In the genomic region with DNA sequence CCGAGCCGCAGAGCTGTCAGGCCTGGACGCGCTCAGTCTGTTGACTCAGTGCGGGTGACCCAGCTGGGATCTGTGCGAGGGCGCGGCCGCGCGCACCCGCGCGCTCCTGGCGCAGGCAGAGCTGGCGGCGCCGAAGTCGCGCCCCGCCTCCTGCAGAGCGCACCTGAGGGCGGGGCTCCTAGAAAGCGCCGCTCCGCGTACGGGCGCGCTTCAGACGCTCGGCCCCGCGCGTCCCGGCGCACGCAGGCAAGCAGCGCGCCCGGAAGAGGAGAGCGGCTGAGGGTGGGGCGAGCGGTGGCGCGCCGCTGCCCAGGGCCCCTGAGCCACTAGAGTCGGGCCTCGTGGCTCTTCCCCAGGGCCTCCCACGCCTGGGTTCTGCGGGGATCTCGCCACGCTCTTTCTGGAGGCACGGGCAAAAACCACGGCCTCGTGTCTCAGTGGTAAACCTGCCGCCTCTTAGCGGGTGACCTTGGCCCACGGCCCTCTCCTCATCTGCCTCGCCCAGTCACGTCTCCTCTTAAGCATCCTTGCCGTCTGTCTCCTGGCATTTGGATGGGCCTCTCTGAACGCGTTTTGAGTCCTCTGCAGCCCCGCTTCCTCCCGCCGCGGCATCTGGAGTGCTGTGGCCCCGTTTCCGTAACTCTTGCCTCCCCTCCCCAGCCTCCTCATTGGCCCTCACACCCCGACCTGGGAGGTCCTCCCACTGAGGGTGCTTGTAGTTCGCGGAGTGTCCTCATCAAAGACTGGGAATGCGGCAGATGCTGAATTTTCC, we compare ENCODE assay signal across 1 cellular context.
TF ChIP-seq lines count a peak whose summit lies in the region.

A gene with protein sequence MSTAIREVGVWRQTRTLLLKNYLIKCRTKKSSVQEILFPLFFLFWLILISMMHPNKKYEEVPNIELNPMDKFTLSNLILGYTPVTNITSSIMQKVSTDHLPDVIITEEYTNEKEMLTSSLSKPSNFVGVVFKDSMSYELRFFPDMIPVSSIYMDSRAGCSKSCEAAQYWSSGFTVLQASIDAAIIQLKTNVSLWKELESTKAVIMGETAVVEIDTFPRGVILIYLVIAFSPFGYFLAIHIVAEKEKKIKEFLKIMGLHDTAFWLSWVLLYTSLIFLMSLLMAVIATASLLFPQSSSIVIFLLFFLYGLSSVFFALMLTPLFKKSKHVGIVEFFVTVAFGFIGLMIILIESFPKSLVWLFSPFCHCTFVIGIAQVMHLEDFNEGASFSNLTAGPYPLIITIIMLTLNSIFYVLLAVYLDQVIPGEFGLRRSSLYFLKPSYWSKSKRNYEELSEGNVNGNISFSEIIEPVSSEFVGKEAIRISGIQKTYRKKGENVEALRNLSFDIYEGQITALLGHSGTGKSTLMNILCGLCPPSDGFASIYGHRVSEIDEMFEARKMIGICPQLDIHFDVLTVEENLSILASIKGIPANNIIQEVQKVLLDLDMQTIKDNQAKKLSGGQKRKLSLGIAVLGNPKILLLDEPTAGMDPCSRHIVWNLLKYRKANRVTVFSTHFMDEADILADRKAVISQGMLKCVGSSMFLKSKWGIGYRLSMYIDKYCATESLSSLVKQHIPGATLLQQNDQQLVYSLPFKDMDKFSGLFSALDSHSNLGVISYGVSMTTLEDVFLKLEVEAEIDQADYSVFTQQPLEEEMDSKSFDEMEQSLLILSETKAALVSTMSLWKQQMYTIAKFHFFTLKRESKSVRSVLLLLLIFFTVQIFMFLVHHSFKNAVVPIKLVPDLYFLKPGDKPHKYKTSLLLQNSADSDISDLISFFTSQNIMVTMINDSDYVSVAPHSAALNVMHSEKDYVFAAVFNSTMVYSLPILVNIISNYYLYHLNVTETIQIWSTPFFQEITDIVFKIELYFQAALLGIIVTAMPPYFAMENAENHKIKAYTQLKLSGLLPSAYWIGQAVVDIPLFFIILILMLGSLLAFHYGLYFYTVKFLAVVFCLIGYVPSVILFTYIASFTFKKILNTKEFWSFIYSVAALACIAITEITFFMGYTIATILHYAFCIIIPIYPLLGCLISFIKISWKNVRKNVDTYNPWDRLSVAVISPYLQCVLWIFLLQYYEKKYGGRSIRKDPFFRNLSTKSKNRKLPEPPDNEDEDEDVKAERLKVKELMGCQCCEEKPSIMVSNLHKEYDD (N-terminal part only) (minus strand): TSS at position 74 of the 772 bp plus-strand sequence. CDS start 12,718 bp downstream, outside the sequence.

TF ChIP-seq in HepG2, 621 proteins besides CTCF, POLR2A, EP300 and RAD21 (continued from another document and continues in another):
- TF ChIP-seq, protein P1, sequence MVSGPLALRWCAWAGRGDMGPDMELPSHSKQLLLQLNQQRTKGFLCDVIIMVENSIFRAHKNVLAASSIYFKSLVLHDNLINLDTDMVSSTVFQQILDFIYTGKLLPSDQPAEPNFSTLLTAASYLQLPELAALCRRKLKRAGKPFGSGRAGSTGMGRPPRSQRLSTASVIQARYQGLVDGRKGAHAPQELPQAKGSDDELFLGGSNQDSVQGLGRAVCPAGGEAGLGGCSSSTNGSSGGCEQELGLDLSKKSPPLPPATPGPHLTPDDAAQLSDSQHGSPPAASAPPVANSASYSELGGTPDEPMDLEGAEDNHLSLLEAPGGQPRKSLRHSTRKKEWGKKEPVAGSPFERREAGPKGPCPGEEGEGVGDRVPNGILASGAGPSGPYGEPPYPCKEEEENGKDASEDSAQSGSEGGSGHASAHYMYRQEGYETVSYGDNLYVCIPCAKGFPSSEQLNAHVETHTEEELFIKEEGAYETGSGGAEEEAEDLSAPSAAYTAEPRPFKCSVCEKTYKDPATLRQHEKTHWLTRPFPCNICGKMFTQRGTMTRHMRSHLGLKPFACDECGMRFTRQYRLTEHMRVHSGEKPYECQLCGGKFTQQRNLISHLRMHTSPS (CRISPR knock-in tag; IDR thresholded peaks at IDR 0.05; ENCODE audit: low read depth): peak; percentile 46; the same call in 1 of the 2 replicates
- TF ChIP-seq MAFF (IDR thresholded peaks at IDR 0.05; ENCODE audit: low read depth, low read length) (no peak), HOXA7 (CRISPR knock-in tag; IDR thresholded peaks at IDR 0.05) (no peak), ASH2L (IDR thresholded peaks at IDR 0.05; ENCODE audit: insufficient read length, low read depth, low read length) (peak; percentile 76), ZNF501 (CRISPR knock-in tag; IDR thresholded peaks at IDR 0.05) (peak; percentile 93), PHF20 (CRISPR knock-in tag; IDR thresholded peaks at IDR 0.05) (peak; percentile 82), HNRNPLL (IDR thresholded peaks at IDR 0.05; ENCODE audit: low read depth, low read length, poor library complexity, severe bottlenecking) (peak; percentile 99), TBX2 (CRISPR knock-in tag; IDR thresholded peaks at IDR 0.05; ENCODE audit: borderline replicate concordance) (peak; percentile 89), MEIS2 (CRISPR knock-in tag; IDR thresholded peaks at IDR 0.05) (peak; percentile 88), ZNF317 (CRISPR knock-in tag; IDR thresholded peaks at IDR 0.05) (no peak; the same call in 1 of the 2 replicates), SP1 (IDR thresholded peaks at IDR 0.05) (no peak), SP1 (CRISPR knock-in tag; IDR thresholded peaks at IDR 0.05) (peak; percentile 20; the same call in 1 of the 2 replicates), ZFY (CRISPR knock-in tag; IDR thresholded peaks at IDR 0.05) (peak; percentile 93), ZNF616 (CRISPR knock-in tag; IDR thresholded peaks at IDR 0.05; ENCODE audit: low read depth) (peak; percentile 79; the same call in 1 of the 2 replicates), SP5 (CRISPR knock-in tag; IDR thresholded peaks at IDR 0.05; ENCODE audit: borderline replicate concordance, low read depth) (peak; percentile 43; the same call in 1 of the 2 replicates), ZBTB7A (CRISPR knock-in tag; IDR thresholded peaks at IDR 0.05) (peak; percentile 79; the same call in 1 of the 2 replicates), ZNF530 (CRISPR knock-in tag; IDR thresholded peaks at IDR 0.05; ENCODE audit: low read depth) (no peak), CREM (IDR thresholded peaks at IDR 0.05) (no peak), CREM (CRISPR knock-in tag; IDR thresholded peaks at IDR 0.05) (no peak), ZNF614 (CRISPR knock-in tag; IDR thresholded peaks at IDR 0.05; ENCODE audit: borderline replicate concordance) (peak; percentile 65; the same call in 1 of the 2 replicates), KDM2A (CRISPR knock-in tag; IDR thresholded peaks at IDR 0.05; ENCODE audit: borderline replicate concordance, low read depth) (peak; percentile 69), ZIK1 (CRISPR knock-in tag; IDR thresholded peaks at IDR 0.05; ENCODE audit: borderline replicate concordance, low read depth) (peak; percentile 90; the same call in 1 of the 2 replicates), CHD4 (IDR thresholded peaks at IDR 0.05; ENCODE audit: borderline replicate concordance, low read length) (no peak), YY1 (IDR thresholded peaks at IDR 0.05; ENCODE audit: insufficient read depth, insufficient replicate concordance, low read depth, low read length) (peak; percentile 49), ZNF235 (CRISPR knock-in tag; IDR thresholded peaks at IDR 0.05; ENCODE audit: borderline replicate concordance) (0 out of 2 replicates have a peak, but pooled peaks have one; percentile 62), ZFP90 (CRISPR knock-in tag; IDR thresholded peaks at IDR 0.05; ENCODE audit: borderline replicate concordance) (no peak; the same call in 1 of the 2 replicates)
- TF ChIP-seq, protein P2, sequence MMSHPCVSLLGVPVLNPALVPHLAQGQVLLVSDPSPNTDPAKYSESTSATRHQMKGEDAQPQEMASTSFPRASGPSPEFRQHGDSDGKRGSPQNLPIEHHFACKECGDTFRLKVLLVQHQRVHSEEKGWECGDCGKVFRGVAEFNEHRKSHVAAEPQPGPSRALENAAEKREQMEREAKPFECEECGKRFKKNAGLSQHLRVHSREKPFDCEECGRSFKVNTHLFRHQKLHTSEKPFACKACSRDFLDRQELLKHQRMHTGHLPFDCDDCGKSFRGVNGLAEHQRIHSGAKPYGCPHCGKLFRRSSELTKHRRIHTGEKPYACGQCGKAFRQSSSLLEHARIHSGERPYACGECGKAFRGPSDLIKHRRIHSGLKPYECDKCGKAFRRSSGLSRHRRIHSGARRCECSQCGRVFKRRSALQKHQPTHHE (CRISPR knock-in tag; IDR thresholded peaks at IDR 0.05; ENCODE audit: borderline replicate concordance): peak; percentile 78
- TF ChIP-seq, protein P3, sequence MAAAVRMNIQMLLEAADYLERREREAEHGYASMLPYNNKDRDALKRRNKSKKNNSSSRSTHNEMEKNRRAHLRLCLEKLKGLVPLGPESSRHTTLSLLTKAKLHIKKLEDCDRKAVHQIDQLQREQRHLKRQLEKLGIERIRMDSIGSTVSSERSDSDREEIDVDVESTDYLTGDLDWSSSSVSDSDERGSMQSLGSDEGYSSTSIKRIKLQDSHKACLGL (CRISPR knock-in tag; IDR thresholded peaks at IDR 0.05): peak; percentile 50; the same call in 1 of the 2 replicates
- TF ChIP-seq, protein P4, sequence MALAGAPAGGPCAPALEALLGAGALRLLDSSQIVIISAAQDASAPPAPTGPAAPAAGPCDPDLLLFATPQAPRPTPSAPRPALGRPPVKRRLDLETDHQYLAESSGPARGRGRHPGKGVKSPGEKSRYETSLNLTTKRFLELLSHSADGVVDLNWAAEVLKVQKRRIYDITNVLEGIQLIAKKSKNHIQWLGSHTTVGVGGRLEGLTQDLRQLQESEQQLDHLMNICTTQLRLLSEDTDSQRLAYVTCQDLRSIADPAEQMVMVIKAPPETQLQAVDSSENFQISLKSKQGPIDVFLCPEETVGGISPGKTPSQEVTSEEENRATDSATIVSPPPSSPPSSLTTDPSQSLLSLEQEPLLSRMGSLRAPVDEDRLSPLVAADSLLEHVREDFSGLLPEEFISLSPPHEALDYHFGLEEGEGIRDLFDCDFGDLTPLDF (CRISPR knock-in tag; IDR thresholded peaks at IDR 0.05): 0 out of 2 replicates have a peak, but pooled peaks have one; percentile 13
- TF ChIP-seq, protein P5, sequence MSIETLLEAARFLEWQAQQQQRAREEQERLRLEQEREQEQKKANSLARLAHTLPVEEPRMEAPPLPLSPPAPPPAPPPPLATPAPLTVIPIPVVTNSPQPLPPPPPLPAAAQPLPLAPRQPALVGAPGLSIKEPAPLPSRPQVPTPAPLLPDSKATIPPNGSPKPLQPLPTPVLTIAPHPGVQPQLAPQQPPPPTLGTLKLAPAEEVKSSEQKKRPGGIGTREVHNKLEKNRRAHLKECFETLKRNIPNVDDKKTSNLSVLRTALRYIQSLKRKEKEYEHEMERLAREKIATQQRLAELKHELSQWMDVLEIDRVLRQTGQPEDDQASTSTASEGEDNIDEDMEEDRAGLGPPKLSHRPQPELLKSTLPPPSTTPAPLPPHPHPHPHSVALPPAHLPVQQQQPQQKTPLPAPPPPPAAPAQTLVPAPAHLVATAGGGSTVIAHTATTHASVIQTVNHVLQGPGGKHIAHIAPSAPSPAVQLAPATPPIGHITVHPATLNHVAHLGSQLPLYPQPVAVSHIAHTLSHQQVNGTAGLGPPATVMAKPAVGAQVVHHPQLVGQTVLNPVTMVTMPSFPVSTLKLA (IDR thresholded peaks at IDR 0.05): no peak
- TF ChIP-seq, protein P6, sequence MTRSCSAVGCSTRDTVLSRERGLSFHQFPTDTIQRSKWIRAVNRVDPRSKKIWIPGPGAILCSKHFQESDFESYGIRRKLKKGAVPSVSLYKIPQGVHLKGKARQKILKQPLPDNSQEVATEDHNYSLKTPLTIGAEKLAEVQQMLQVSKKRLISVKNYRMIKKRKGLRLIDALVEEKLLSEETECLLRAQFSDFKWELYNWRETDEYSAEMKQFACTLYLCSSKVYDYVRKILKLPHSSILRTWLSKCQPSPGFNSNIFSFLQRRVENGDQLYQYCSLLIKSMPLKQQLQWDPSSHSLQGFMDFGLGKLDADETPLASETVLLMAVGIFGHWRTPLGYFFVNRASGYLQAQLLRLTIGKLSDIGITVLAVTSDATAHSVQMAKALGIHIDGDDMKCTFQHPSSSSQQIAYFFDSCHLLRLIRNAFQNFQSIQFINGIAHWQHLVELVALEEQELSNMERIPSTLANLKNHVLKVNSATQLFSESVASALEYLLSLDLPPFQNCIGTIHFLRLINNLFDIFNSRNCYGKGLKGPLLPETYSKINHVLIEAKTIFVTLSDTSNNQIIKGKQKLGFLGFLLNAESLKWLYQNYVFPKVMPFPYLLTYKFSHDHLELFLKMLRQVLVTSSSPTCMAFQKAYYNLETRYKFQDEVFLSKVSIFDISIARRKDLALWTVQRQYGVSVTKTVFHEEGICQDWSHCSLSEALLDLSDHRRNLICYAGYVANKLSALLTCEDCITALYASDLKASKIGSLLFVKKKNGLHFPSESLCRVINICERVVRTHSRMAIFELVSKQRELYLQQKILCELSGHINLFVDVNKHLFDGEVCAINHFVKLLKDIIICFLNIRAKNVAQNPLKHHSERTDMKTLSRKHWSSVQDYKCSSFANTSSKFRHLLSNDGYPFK (CRISPR knock-in tag; IDR thresholded peaks at IDR 0.05; ENCODE audit: borderline replicate concordance): no peak; the same call in 1 of the 2 replicates
- TF ChIP-seq, protein P7, sequence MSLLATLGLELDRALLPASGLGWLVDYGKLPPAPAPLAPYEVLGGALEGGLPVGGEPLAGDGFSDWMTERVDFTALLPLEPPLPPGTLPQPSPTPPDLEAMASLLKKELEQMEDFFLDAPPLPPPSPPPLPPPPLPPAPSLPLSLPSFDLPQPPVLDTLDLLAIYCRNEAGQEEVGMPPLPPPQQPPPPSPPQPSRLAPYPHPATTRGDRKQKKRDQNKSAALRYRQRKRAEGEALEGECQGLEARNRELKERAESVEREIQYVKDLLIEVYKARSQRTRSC (CRISPR knock-in tag; IDR thresholded peaks at IDR 0.05; ENCODE audit: low read depth): peak; percentile 53
- TF ChIP-seq, protein P8, sequence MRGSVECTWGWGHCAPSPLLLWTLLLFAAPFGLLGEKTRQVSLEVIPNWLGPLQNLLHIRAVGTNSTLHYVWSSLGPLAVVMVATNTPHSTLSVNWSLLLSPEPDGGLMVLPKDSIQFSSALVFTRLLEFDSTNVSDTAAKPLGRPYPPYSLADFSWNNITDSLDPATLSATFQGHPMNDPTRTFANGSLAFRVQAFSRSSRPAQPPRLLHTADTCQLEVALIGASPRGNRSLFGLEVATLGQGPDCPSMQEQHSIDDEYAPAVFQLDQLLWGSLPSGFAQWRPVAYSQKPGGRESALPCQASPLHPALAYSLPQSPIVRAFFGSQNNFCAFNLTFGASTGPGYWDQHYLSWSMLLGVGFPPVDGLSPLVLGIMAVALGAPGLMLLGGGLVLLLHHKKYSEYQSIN (CRISPR knock-in tag; IDR thresholded peaks at IDR 0.05; ENCODE audit: borderline replicate concordance): no peak
- TF ChIP-seq, protein P9, sequence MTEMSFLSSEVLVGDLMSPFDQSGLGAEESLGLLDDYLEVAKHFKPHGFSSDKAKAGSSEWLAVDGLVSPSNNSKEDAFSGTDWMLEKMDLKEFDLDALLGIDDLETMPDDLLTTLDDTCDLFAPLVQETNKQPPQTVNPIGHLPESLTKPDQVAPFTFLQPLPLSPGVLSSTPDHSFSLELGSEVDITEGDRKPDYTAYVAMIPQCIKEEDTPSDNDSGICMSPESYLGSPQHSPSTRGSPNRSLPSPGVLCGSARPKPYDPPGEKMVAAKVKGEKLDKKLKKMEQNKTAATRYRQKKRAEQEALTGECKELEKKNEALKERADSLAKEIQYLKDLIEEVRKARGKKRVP (CRISPR knock-in tag; IDR thresholded peaks at IDR 0.05): no peak
- TF ChIP-seq, protein P10, sequence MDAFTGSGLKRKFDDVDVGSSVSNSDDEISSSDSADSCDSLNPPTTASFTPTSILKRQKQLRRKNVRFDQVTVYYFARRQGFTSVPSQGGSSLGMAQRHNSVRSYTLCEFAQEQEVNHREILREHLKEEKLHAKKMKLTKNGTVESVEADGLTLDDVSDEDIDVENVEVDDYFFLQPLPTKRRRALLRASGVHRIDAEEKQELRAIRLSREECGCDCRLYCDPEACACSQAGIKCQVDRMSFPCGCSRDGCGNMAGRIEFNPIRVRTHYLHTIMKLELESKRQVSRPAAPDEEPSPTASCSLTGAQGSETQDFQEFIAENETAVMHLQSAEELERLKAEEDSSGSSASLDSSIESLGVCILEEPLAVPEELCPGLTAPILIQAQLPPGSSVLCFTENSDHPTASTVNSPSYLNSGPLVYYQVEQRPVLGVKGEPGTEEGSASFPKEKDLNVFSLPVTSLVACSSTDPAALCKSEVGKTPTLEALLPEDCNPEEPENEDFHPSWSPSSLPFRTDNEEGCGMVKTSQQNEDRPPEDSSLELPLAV (CRISPR knock-in tag; conservative IDR thresholded peaks at IDR 0.05; ENCODE audit: low read depth): no peak
